Comparison of ENCODE assay signal across 1 cellular context in genomic region chr7:156675721-156676120, GRCh38.
TF ChIP-seq lines count a peak whose summit lies in the region.

No MANE protein-coding gene starts in this region.

TF ChIP-seq in WTC11, 78 proteins besides CTCF, POLR2A, EP300 and RAD21 (continued from another document):
- TF ChIP-seq IRF1 (CRISPR knock-in tag; IDR thresholded peaks at IDR 0.05): no peak
- TF ChIP-seq, protein P1, sequence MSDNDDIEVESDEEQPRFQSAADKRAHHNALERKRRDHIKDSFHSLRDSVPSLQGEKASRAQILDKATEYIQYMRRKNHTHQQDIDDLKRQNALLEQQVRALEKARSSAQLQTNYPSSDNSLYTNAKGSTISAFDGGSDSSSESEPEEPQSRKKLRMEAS (CRISPR knock-in tag; IDR thresholded peaks at IDR 0.05): no peak
- TF ChIP-seq, protein P2, sequence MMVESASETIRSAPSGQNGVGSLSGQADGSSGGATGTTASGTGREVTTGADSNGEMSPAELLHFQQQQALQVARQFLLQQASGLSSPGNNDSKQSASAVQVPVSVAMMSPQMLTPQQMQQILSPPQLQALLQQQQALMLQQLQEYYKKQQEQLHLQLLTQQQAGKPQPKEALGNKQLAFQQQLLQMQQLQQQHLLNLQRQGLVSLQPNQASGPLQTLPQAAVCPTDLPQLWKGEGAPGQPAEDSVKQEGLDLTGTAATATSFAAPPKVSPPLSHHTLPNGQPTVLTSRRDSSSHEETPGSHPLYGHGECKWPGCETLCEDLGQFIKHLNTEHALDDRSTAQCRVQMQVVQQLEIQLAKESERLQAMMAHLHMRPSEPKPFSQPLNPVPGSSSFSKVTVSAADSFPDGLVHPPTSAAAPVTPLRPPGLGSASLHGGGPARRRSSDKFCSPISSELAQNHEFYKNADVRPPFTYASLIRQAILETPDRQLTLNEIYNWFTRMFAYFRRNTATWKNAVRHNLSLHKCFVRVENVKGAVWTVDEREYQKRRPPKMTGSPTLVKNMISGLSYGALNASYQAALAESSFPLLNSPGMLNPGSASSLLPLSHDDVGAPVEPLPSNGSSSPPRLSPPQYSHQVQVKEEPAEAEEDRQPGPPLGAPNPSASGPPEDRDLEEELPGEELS (CRISPR knock-in tag; IDR thresholded peaks at IDR 0.05): no peak
- TF ChIP-seq EMX1 (CRISPR knock-in tag; IDR thresholded peaks at IDR 0.05): no peak
- no peak for TF ChIP-seq ZNF425 (CRISPR knock-in tag; conservative IDR thresholded peaks at IDR 0.05)
